In genomic region chr3:170809021-170809974, GRCh38 we compare ENCODE assay signal across 8 cellular contexts.
DNase-seq lines count a peak whose midpoint lies in the region; ATAC-seq and TF ChIP-seq lines count a peak whose summit lies in the region.

No MANE protein-coding gene starts in this region.

- TF ChIP-seq CTCF in BE2C (IDR thresholded peaks at IDR 0.05; ENCODE audit: low read depth, low read length): peak; percentile 85
- peak; percentile 75 to 94 for TF ChIP-seq CTCF in GM23338 (conservative IDR thresholded peaks at IDR 0.05; ENCODE audit: low read depth in 2 of 2)

- peak overlapping the region; percentile 32 for H3K9ac ChIP-seq in adipocyte (ENCODE audit: low read length)

- no peak overlapping the region for H3K4me2 ChIP-seq in GM23338

- H3K9me3 ChIP-seq in BE2C: no peaks in the 10 kb centered on the region
- H3K9me3 ChIP-seq in adipocyte (ENCODE audit: control insufficient read depth, low read length): no peaks in the 10 kb centered on the region

- H3K9me3 Mint-ChIP-seq in GM23338: peaks cover 7% of the 10 kb centered on the region; the same call in 1 of the 3 replicates

- H3K36me3 ChIP-seq in BE2C (no peaks in the 10 kb centered on the region), GM23338 (ENCODE audit: insufficient read depth) (no peaks in the 10 kb centered on the region), adipocyte (ENCODE audit: control insufficient read depth, insufficient read depth, low read length, severe bottlenecking) (no peaks in the 10 kb centered on the region)

- H3K4me1 ChIP-seq in BE2C (peaks cover 7% of the 10 kb centered on the region), GM23338 (ENCODE audit: insufficient read depth) (peaks cover 28% of the 10 kb centered on the region), adipocyte (ENCODE audit: control insufficient read depth, insufficient read depth, low read length) (peaks cover 25% of the 10 kb centered on the region)

- peaks cover 6% of the 10 kb centered on the region for H3K27me3 Mint-ChIP-seq in GM23338 (ENCODE audit: insufficient read depth, low read depth, poor library complexity)

- ATAC-seq in GM23338 (peak; percentile 88), HG03460 (IDR thresholded peaks at IDR 0.05; ENCODE audit: unreplicated experiment) (no peak)

- no peaks in the 10 kb centered on the region; the same call in 2 of the 3 replicates for H3K36me3 Mint-ChIP-seq in GM23338 (ENCODE audit: low read depth)

- no peaks in the 10 kb centered on the region for H3F3A ChIP-seq in GM23338 (replicated peaks; ENCODE audit: low read depth)

- no peak overlapping the region for H3K4me3 ChIP-seq in BE2C (ENCODE audit: low read depth, low read length)
- H3K4me3 ChIP-seq in GM23338: no peak overlapping the region
- H3K4me3 ChIP-seq in adipocyte (ENCODE audit: low read length): no peak overlapping the region

- no peak overlapping the region for H2AFZ ChIP-seq in GM23338

- no peak overlapping the region for H3K27ac ChIP-seq in GM23338 (ENCODE audit: low read depth)

- no peaks in the 10 kb centered on the region for H3K79me2 ChIP-seq in GM23338 (replicated peaks; ENCODE audit: insufficient read depth)

- no peaks in the 10 kb centered on the region for H4K20me1 ChIP-seq in GM23338 (replicated peaks; ENCODE audit: insufficient read depth)

- no peaks in the 10 kb centered on the region; the same call in 1 of the 2 replicates for H3K9me2 ChIP-seq in GM23338 (ENCODE audit: insufficient read depth)

- DNase-seq in BE2C: peak; percentile 63
- peak; percentile 85 for DNase-seq in GM23338 (ENCODE audit: low spot score)
- peak; percentile 47 for DNase-seq in NCI-H2196 treated with DMSO at 0.1 percent for 48 hours (lab: John Stamatoyannopoulos, UW; ENCODE audit: unreplicated experiment)
- DNase-seq in adipocyte (ENCODE audit: low read depth): peak; percentile 87
- DNase-seq in hepatic stellate cell (ENCODE audit: low spot score): peak; percentile 47
- peak; percentile 57 for DNase-seq in smooth muscle cell of the brain vasculature (ENCODE audit: low read depth, low spot score)
- DNase-seq in activated effector memory CD4-positive, alpha-beta T cell treated with anti-CD3 and anti-CD28 coated beads, Interleukin-2, amount 50 U/mL, for 16 hours: no peak

- no peak overlapping the region for H3K27ac Mint-ChIP-seq in GM23338

- H3K4me3 Mint-ChIP-seq in GM23338: no peak overlapping the region

- H3K4me1 Mint-ChIP-seq in GM23338: peaks cover 28% of the 10 kb centered on the region

- no peaks in the 10 kb centered on the region for H3K27me3 ChIP-seq in BE2C
- H3K27me3 ChIP-seq in GM23338 (ENCODE audit: insufficient read depth): no peaks in the 10 kb centered on the region
- no peaks in the 10 kb centered on the region for H3K27me3 ChIP-seq in adipocyte (replicated peaks; ENCODE audit: control insufficient read depth, insufficient read depth, low read length)

TF ChIP-seq in GM23338, 12 proteins besides CTCF, POLR2A, EP300 and RAD21 (continues in another document):
- no peak for TF ChIP-seq POLR2AphosphoS5 (IDR thresholded peaks at IDR 0.05; ENCODE audit: low read depth)
- TF ChIP-seq, protein P1, sequence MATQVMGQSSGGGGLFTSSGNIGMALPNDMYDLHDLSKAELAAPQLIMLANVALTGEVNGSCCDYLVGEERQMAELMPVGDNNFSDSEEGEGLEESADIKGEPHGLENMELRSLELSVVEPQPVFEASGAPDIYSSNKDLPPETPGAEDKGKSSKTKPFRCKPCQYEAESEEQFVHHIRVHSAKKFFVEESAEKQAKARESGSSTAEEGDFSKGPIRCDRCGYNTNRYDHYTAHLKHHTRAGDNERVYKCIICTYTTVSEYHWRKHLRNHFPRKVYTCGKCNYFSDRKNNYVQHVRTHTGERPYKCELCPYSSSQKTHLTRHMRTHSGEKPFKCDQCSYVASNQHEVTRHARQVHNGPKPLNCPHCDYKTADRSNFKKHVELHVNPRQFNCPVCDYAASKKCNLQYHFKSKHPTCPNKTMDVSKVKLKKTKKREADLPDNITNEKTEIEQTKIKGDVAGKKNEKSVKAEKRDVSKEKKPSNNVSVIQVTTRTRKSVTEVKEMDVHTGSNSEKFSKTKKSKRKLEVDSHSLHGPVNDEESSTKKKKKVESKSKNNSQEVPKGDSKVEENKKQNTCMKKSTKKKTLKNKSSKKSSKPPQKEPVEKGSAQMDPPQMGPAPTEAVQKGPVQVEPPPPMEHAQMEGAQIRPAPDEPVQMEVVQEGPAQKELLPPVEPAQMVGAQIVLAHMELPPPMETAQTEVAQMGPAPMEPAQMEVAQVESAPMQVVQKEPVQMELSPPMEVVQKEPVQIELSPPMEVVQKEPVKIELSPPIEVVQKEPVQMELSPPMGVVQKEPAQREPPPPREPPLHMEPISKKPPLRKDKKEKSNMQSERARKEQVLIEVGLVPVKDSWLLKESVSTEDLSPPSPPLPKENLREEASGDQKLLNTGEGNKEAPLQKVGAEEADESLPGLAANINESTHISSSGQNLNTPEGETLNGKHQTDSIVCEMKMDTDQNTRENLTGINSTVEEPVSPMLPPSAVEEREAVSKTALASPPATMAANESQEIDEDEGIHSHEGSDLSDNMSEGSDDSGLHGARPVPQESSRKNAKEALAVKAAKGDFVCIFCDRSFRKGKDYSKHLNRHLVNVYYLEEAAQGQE (IDR thresholded peaks at IDR 0.05; ENCODE audit: unreplicated experiment): no peak
- TF ChIP-seq JUNB (IDR thresholded peaks at IDR 0.05; ENCODE audit: unreplicated experiment): no peak
- TF ChIP-seq EZH2phosphoT487 (IDR thresholded peaks at IDR 0.05; ENCODE audit: unreplicated experiment): no peak
- TF ChIP-seq ETS1 (IDR thresholded peaks at IDR 0.05): no peak
- no peak for TF ChIP-seq NANOG (IDR thresholded peaks at IDR 0.05; ENCODE audit: borderline replicate concordance)
- TF ChIP-seq ZNF331 (CRISPR knock-in tag; IDR thresholded peaks at IDR 0.05; ENCODE audit: low read depth): no peak
- TF ChIP-seq STAT1 (IDR thresholded peaks at IDR 0.05; ENCODE audit: unreplicated experiment): no peak
- no peak for TF ChIP-seq EZH2 (IDR thresholded peaks at IDR 0.05; ENCODE audit: low read depth, unreplicated experiment)
- TF ChIP-seq ZNF114 (CRISPR knock-in tag; IDR thresholded peaks at IDR 0.05): no peak
